Comparison of ENCODE assay signal across 18 cellular contexts in genomic region chr15:29106551-29107290, GRCh38.
A peak's percentile ranks its signal among the peaks of the same experiment; 100 is the strongest.
DNase-seq lines count a peak whose midpoint lies in the region; ATAC-seq and TF ChIP-seq lines count a peak whose summit lies in the region.
"Had no signal": no experiment of that assay in that cellular context is flagged by ENCODE, and none has a peak within 500 bp of the region (broad histone marks: within the 10 kb centered on the region; RNA-seq: fewer than 3 reads in every experiment).

No MANE protein-coding gene starts in this region.

- peaks cover 7% of the 10 kb centered on the region for H3K79me1 ChIP-seq in neuronal stem cell (ENCODE audit: low read depth, low read length)

- H3K27ac ChIP-seq in left ventricle myocardium inferior (replicated peaks) (no peak overlapping the region), neuronal stem cell (replicated peaks; ENCODE audit: low read length) (no peak overlapping the region)
- H3K27ac ChIP-seq: BLaER1 had no signal

- no peak overlapping the region for H3K4me2 ChIP-seq in neuronal stem cell (ENCODE audit: insufficient read depth, low read length, poor library complexity, severe bottlenecking)
- H3K4me2 ChIP-seq: BLaER1 had no signal

- no peak overlapping the region for H2BK5ac ChIP-seq in neuronal stem cell (ENCODE audit: low read length)

- H3K27me3 Mint-ChIP-seq in chondrocyte (ENCODE audit: low read depth), result no peaks in the 10 kb centered on the region
- H3K27me3 Mint-ChIP-seq in Caco-2 (ENCODE audit: insufficient read depth, unreplicated experiment), result peaks cover 7% of the 10 kb centered on the region
- H3K27me3 Mint-ChIP-seq: CD4-positive, alpha-beta memory T cell had no signal

- peak overlapping the region; percentile 72 for H3K18ac ChIP-seq in neuronal stem cell (ENCODE audit: low read length)

- intact Hi-C loops in left cardiac atrium (cut with DNase I), result loop anchor here in 1 of 2 donors (10.0 kb wide), 1 partner anchor 222 kb away; the partner anchor contains the start of gene APBA2
- intact Hi-C loops in left ventricle myocardium inferior (cut with micrococcal nuclease), result no loop called here
- intact Hi-C loops in Caco-2 (cut with micrococcal nuclease; ENCODE audit: unreplicated experiment), result no loop called here

- H3K4me3 ChIP-seq in left ventricle myocardium inferior (no peak overlapping the region), neuronal stem cell (ENCODE audit: low read length in 2 of 2) (no peak overlapping the region), Caco-2 (ENCODE audit: low read depth, low read length) (no peak overlapping the region)
- H3K4me3 ChIP-seq: BLaER1 had no signal

- H3K4me1 Mint-ChIP-seq in chondrocyte (ENCODE audit: low read depth) (peaks cover 3% of the 10 kb centered on the region), Caco-2 (ENCODE audit: low read depth, unreplicated experiment) (no peaks in the 10 kb centered on the region)

- no peak overlapping the region for H2BK120ac ChIP-seq in neuronal stem cell (ENCODE audit: low read depth, low read length)

- H3K27me3 ChIP-seq in left ventricle myocardium inferior (ENCODE audit: low read depth), result peaks cover 49% of the 10 kb centered on the region
- H3K27me3 ChIP-seq in neuronal stem cell (ENCODE audit: control insufficient read depth in 3 of 3, insufficient read depth in 3 of 3, low read depth in 1 of 3, low read length in 3 of 3), result no peaks in the 10 kb centered on the region
- no peaks in the 10 kb centered on the region for H3K27me3 ChIP-seq in Caco-2 (replicated peaks; ENCODE audit: control insufficient read depth, insufficient read depth, low read length)
- H3K27me3 ChIP-seq: BLaER1 had no signal

- no peaks in the 10 kb centered on the region for H3K36me3 ChIP-seq in left ventricle myocardium inferior
- H3K36me3 ChIP-seq in neuronal stem cell (replicated peaks in 1 of 2; ENCODE audit: control insufficient read depth in 2 of 2, insufficient read depth in 2 of 2, low read length in 2 of 2), result peaks cover 17 to 77% of the 10 kb centered on the region in 2 donors
- no peaks in the 10 kb centered on the region for H3K36me3 ChIP-seq in Caco-2 (ENCODE audit: control insufficient read depth, insufficient read depth, low read length)

- ATAC-seq in left cardiac atrium, result no peak
- ATAC-seq: HCT116 had no signal

- peak overlapping the region; percentile 66 for H2BK12ac ChIP-seq in neuronal stem cell (ENCODE audit: low read length)

- no peak overlapping the region for H2AFZ ChIP-seq in neuronal stem cell (ENCODE audit: low read length)

- WGBS in neuronal stem cell (ENCODE audit: extremely low coverage in 2 of 2, insufficient read length in 2 of 2, insufficient replicate concordance in 1 of 2), 2 donors, result no CpG with 5 or more reads among the region's 21 CpGs

- no peak for TF ChIP-seq CTCF in left ventricle myocardium inferior (IDR thresholded peaks at IDR 0.05; ENCODE audit: borderline replicate concordance)
- TF ChIP-seq CTCF in chondrocyte (IDR thresholded peaks at IDR 0.05), result no peak
- TF ChIP-seq CTCF in Caco-2 (IDR thresholded peaks at IDR 0.05; ENCODE audit: insufficient read depth in 1 of 2, low read depth in 1 of 2, low read length in 1 of 2, severe bottlenecking in 1 of 2, unreplicated experiment in 1 of 2), result no peak

- H3K9me3 Mint-ChIP-seq in chondrocyte (ENCODE audit: low read depth) (no peaks in the 10 kb centered on the region), Caco-2 (ENCODE audit: unreplicated experiment) (no peaks in the 10 kb centered on the region)
- H3K9me3 Mint-ChIP-seq: CD14-positive monocyte; CD4-positive, alpha-beta memory T cell had no signal

- H3K23ac ChIP-seq in neuronal stem cell (ENCODE audit: low read depth, low read length, poor library complexity), result peak overlapping the region; percentile 81

- H4K8ac ChIP-seq in neuronal stem cell (ENCODE audit: low read depth, low read length), result no peak overlapping the region

- peak; percentile 15 for DNase-seq in left cardiac atrium
- no peak for DNase-seq in left ventricle myocardium inferior
- DNase-seq in chondrocyte (ENCODE audit: low spot score), result peak; percentile 82
- DNase-seq in neuronal stem cell (ENCODE audit: low spot score), result no peak
- DNase-seq in NCI-H226, result no peak
- no peak for DNase-seq in OCI-M1 (lab: John Stamatoyannopoulos, UW)
- DNase-seq in Caco-2, result no peak
- DNase-seq: 8988T; Calu3; CD4-positive, alpha-beta memory T cell; DMS79 treated with DMSO at 0.1 percent for 48 hours; GF-D8; GOT3; H7; HFFc6 had no signal

- H3K9me3 ChIP-seq in left ventricle myocardium inferior (replicated peaks) (no peaks in the 10 kb centered on the region), neuronal stem cell (replicated peaks in 1 of 2; ENCODE audit: control insufficient read depth in 2 of 2, insufficient read depth in 1 of 2, low read depth in 1 of 2, low read length in 2 of 2) (no peaks in the 10 kb centered on the region), Caco-2 (no peaks in the 10 kb centered on the region)
- H3K9me3 ChIP-seq: BLaER1 had no signal

- H2BK15ac ChIP-seq in neuronal stem cell (ENCODE audit: low read length), result no peak overlapping the region

- no peak overlapping the region for H3K4ac ChIP-seq in neuronal stem cell (ENCODE audit: low read length)

- no TSS peak for BruUV-seq in Caco-2 (replicated peaks; lab: Mats Ljungman, UMichigan)

- no peak overlapping the region for H2AK5ac ChIP-seq in neuronal stem cell (ENCODE audit: low read depth, low read length)

- POLR2A ChIA-PET in Caco-2 (lab: Charles Lee), result interaction anchor here (0.6 kb wide), 1 partner anchor 10 kb away, joined by 3 read pairs; no protein-coding TSS in a partner anchor

- H3K36me3 Mint-ChIP-seq in chondrocyte (ENCODE audit: low read depth) (peaks cover 6% of the 10 kb centered on the region), Caco-2 (ENCODE audit: insufficient read depth, unreplicated experiment) (peaks cover 5% of the 10 kb centered on the region)
- H3K36me3 Mint-ChIP-seq: CD14-positive monocyte had no signal

- H3K4me3 Mint-ChIP-seq in chondrocyte (ENCODE audit: unreplicated experiment) (no peak overlapping the region), Caco-2 (ENCODE audit: unreplicated experiment) (no peak overlapping the region)
- H3K4me3 Mint-ChIP-seq: CD14-positive monocyte; CD4-positive, alpha-beta memory T cell; HFFc6 had no signal

- CTCF ChIA-PET in Caco-2 (lab: Charles Lee), result no interaction called here

- no peak overlapping the region for H3K9ac ChIP-seq in neuronal stem cell (ENCODE audit: low read depth, low read length, poor library complexity)
- H3K9ac ChIP-seq: BLaER1 had no signal

- H3K14ac ChIP-seq in neuronal stem cell (ENCODE audit: low read length), result no peak overlapping the region

- H3K27ac Mint-ChIP-seq in chondrocyte (ENCODE audit: unreplicated experiment) (no peak overlapping the region), Caco-2 (ENCODE audit: unreplicated experiment) (no peak overlapping the region)
- H3K27ac Mint-ChIP-seq: CD14-positive monocyte, HFFc6 had no signal

- H3K4me1 ChIP-seq in left ventricle myocardium inferior, result peaks cover 10% of the 10 kb centered on the region
- H3K4me1 ChIP-seq in neuronal stem cell (ENCODE audit: control insufficient read depth in 2 of 2, insufficient read depth in 1 of 2, low read depth in 1 of 2, low read length in 2 of 2), result peaks cover 0 to 9% of the 10 kb centered on the region in 2 donors
- no peaks in the 10 kb centered on the region for H3K4me1 ChIP-seq in Caco-2

- no peak overlapping the region for H4K91ac ChIP-seq in neuronal stem cell (ENCODE audit: low read depth, low read length, poor library complexity)

Comparison
In these comparisons a context has a peak if more than half of its experiments do, and no peak if none do; other contexts are left out.
1. DNase-seq: peak in left cardiac atrium (single experiment) and chondrocyte (single experiment); none in left ventricle myocardium inferior (single experiment), neuronal stem cell (single experiment), NCI-H226 (single experiment), OCI-M1 (single experiment) and Caco-2 (0 of 2).